ENCODE assay signal across 14 cellular contexts in the genomic region with DNA sequence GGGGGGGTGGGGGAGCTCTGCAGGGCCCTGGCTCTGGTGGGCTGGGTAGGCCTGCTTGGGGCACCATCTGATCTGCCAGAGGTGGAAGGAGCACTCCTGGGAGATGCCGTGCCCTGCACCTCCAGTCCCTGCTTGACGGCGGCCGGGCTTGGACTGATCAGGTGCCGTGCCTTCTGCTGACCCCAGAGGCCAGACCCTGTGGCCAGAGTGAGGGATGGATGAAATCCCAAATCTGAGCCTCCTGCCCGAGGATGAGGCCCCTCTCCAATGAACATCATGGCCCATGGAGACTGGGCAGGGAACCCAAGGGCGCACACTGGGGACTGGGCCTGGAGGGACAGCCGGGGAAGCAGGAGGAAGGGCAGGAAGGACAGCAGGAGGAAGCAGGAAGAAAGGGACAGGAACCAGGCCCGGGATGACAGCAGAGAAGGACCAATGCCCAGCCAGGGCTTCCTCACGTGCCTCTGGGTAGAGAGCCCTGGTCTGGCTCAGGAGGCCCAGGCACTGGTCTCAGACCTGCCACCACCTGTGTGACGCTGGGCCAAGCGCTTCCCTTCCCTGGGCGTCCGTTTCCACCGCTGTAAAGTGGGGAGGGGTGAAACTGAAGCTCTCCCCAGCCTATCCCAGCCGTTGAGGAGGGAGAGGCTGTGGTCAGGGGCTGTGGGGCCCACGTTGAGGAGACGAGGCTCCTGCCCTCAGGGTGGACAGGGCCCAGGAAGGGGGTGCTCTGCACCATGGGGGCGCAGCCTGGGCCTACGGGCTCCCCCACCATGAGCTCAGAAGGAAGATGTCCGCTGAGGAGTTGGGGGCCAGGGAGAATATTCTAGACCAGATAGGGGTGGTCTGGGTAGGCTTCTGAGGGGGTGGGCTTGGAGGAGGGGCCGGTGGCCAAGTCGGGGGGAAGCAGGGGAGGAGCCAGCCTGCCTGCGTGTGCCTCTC. TPM values are rescaled to one million over a fixed set of nuclear protein-coding genes. Genes with fewer than 3 reads are reported as not detected.
A peak's percentile ranks its signal among the peaks of the same experiment; 100 is the strongest.
DNase-seq lines count a peak whose midpoint lies in the region; ATAC-seq and TF ChIP-seq lines count a peak whose summit lies in the region.
"Had no signal": no experiment of that assay in that cellular context is flagged by ENCODE, and none has a peak within 500 bp of the region (broad histone marks: within the 10 kb centered on the region; RNA-seq: fewer than 3 reads in every experiment).

No MANE protein-coding gene starts in this region.

- CTCF ChIA-PET in activated CD4-positive, alpha-beta memory T cell treated with anti-CD3 and anti-CD28 coated beads, Interleukin-2, amount 10 ng/mL, durations not matched to agents 7 days and 5 days (lab: Charles Lee): interaction anchor here (0.7 kb wide), 1 partner anchor 9 kb away, joined by 3 read pairs; no protein-coding TSS in a partner anchor

- H3K4me1 Mint-ChIP-seq in activated CD4-positive, alpha-beta memory T cell treated with anti-CD3 and anti-CD28 coated beads, Interleukin-2, amount 10 ng/mL, durations not matched to agents 7 days and 5 days: peaks cover 62% of the 10 kb centered on the region
- H3K4me1 Mint-ChIP-seq in immature natural killer cell: peaks cover 49 to 57% of the 10 kb centered on the region in 2 donors

- no peak overlapping the region for H3K4me3 Mint-ChIP-seq in activated CD4-positive, alpha-beta memory T cell treated with anti-CD3 and anti-CD28 coated beads, Interleukin-2, amount 10 ng/mL, durations not matched to agents 7 days and 5 days
- peak overlapping the region; percentile 60 to 76 (median 62) for H3K4me3 Mint-ChIP-seq in immature natural killer cell

- peaks cover 4% of the 10 kb centered on the region for H3K36me3 Mint-ChIP-seq in activated CD4-positive, alpha-beta memory T cell treated with anti-CD3 and anti-CD28 coated beads, Interleukin-2, amount 10 ng/mL, durations not matched to agents 7 days and 5 days (ENCODE audit: low read depth)
- H3K36me3 Mint-ChIP-seq in immature natural killer cell: no peaks in the 10 kb centered on the region

- no peak overlapping the region for H3K27ac ChIP-seq in coronary artery
- H3K27ac ChIP-seq: thyroid gland had no signal

- no peak for ATAC-seq in stimulated activated naive CD8-positive, alpha-beta T cell treated with anti-CD3 and anti-CD28 coated beads, Interleukin-15, Interleukin-2, amounts not matched to agents 100 U/mL and 50 U/mL, for 24 hours
- ATAC-seq in HG03571 (IDR thresholded peaks at IDR 0.05; ENCODE audit: unreplicated experiment): no peak

- H3K9me3 Mint-ChIP-seq in activated CD4-positive, alpha-beta memory T cell treated with anti-CD3 and anti-CD28 coated beads, Interleukin-2, amount 10 ng/mL, durations not matched to agents 7 days and 5 days: no peaks in the 10 kb centered on the region
- peaks cover 0 to 3% (median 0%) of the 10 kb centered on the region in 6 donors for H3K9me3 Mint-ChIP-seq in immature natural killer cell

- TF ChIP-seq CTCF in coronary artery (IDR thresholded peaks at IDR 0.05): no peak

- peak overlapping the region; percentile 87 for H3K27ac Mint-ChIP-seq in activated CD4-positive, alpha-beta memory T cell treated with anti-CD3 and anti-CD28 coated beads, Interleukin-2, amount 10 ng/mL, durations not matched to agents 7 days and 5 days
- H3K27ac Mint-ChIP-seq in immature natural killer cell: peak overlapping the region; percentile 76 to 93 (median 88)

- POLR2A ChIA-PET in activated CD4-positive, alpha-beta memory T cell treated with anti-CD3 and anti-CD28 coated beads, Interleukin-2, amount 10 ng/mL, durations not matched to agents 7 days and 5 days (lab: Charles Lee): interaction anchor here (1.3 to 3.8 kb wide), 4 partner anchors 8 to 64 kb away, joined by 3 to 27 read pairs (median 10); a partner anchor contains a TSS

- H3K27me3 Mint-ChIP-seq in activated CD4-positive, alpha-beta memory T cell treated with anti-CD3 and anti-CD28 coated beads, Interleukin-2, amount 10 ng/mL, durations not matched to agents 7 days and 5 days: no peaks in the 10 kb centered on the region
- H3K27me3 Mint-ChIP-seq in immature natural killer cell (ENCODE audit: low read depth in 3 of 3): peaks cover 2 to 22% (median 12%) of the 10 kb centered on the region in 3 donors

- no peak overlapping the region for H3K4me3 ChIP-seq in coronary artery
- H3K4me3 ChIP-seq: colonic mucosa, thyroid gland had no signal

- peak; percentile 26 for DNase-seq in activated CD4-positive, alpha-beta T cell treated with anti-CD3 and anti-CD28 coated beads for 48 hours
- DNase-seq in activated CD4-positive, alpha-beta T cell treated with anti-CD3 and anti-CD28 coated beads, Interleukin-2, amount 50 U/mL, for 4 hours: no peak
- DNase-seq in activated CD4-positive, alpha-beta memory T cell treated with anti-CD3 and anti-CD28 coated beads, Interleukin-2, amount 10 ng/mL, durations not matched to agents 7 days and 5 days: no peak
- no peak for DNase-seq in immature natural killer cell
- DNase-seq in stimulated activated naive CD8-positive, alpha-beta T cell treated with anti-CD3 and anti-CD28 coated beads, Interleukin-15, Interleukin-2, amounts not matched to agents 100 U/mL and 50 U/mL, for 24 hours: peak; percentile 25
- no peak for DNase-seq in iPS-NIHi11 (ENCODE audit: low spot score)
- no peak for DNase-seq in coronary artery (ENCODE audit: low spot score)
- DNase-seq: NCI-H2081, SHP77 treated with DMSO at 0.1 percent for 48 hours had no signal

RNA-seq across cellular contexts. Expression of a gene that starts 1.0 kb away (rescaled TPM):
- 1 to 10 TPM; 5.2 to 5.7 TPM for total RNA-seq in activated CD4-positive, alpha-beta memory T cell treated with anti-CD3 and anti-CD28 coated beads, Interleukin-2, amount 10 ng/mL, durations not matched to agents 7 days and 5 days
- 1 to 10 TPM in 1 of 3 donors, under 1 TPM in 1, not detected in 1; 0.89 to 1.6 TPM for polyA plus RNA-seq in immature natural killer cell

RNA-seq across cellular contexts. Expression of a gene that starts 37.7 kb away (rescaled TPM):
- 10 to 100 TPM; 52.3 to 53.1 TPM for total RNA-seq in activated CD4-positive, alpha-beta memory T cell treated with anti-CD3 and anti-CD28 coated beads, Interleukin-2, amount 10 ng/mL, durations not matched to agents 7 days and 5 days
- polyA plus RNA-seq in immature natural killer cell: 10 to 100 TPM in 2 of 3 donors, 1 to 10 TPM in 1; 9.7 to 22.5 (median 11.6) TPM

RNA-seq across cellular contexts. Expression of a gene that starts 56.0 kb away (rescaled TPM):
- total RNA-seq in activated CD4-positive, alpha-beta memory T cell treated with anti-CD3 and anti-CD28 coated beads, Interleukin-2, amount 10 ng/mL, durations not matched to agents 7 days and 5 days: 100 to 1,000 TPM; 135 to 144 TPM
- 10 to 100 TPM; 46.5 to 51.4 (median 49.9) TPM for polyA plus RNA-seq in immature natural killer cell

RNA-seq across cellular contexts. Expression of a gene that starts 58.4 kb away (rescaled TPM):
- total RNA-seq in activated CD4-positive, alpha-beta memory T cell treated with anti-CD3 and anti-CD28 coated beads, Interleukin-2, amount 10 ng/mL, durations not matched to agents 7 days and 5 days: not detected
- not detected for polyA plus RNA-seq in immature natural killer cell
- total RNA-seq: glomerular endothelial cell had no signal
- polyA plus RNA-seq: AG04450 had no signal

Comparison
In these comparisons a context has a peak if more than half of its experiments do, and no peak if none do; other contexts are left out.
1. DNase-seq: peak in activated CD4-positive, alpha-beta T cell treated with anti-CD3 and anti-CD28 coated beads for 48 hours (single experiment) and stimulated activated naive CD8-positive, alpha-beta T cell treated with anti-CD3 and anti-CD28 coated beads, Interleukin-15, Interleukin-2, amounts not matched to agents 100 U/mL and 50 U/mL, for 24 hours (single experiment); none in activated CD4-positive, alpha-beta T cell treated with anti-CD3 and anti-CD28 coated beads, Interleukin-2, amount 50 U/mL, for 4 hours (0 of 2), activated CD4-positive, alpha-beta memory T cell treated with anti-CD3 and anti-CD28 coated beads, Interleukin-2, amount 10 ng/mL, durations not matched to agents 7 days and 5 days (single experiment), immature natural killer cell (0 of 3), iPS-NIHi11 (single experiment) and coronary artery (single experiment).